In genomic region chr5:79611046-79611829, GRCh38 we compare ENCODE assay signal across 8 cellular contexts. TPM values are rescaled to one million over a fixed set of nuclear protein-coding genes. Genes with fewer than 3 reads are reported as not detected.
DNase-seq lines count a peak whose midpoint lies in the region; ATAC-seq and TF ChIP-seq lines count a peak whose summit lies in the region.

No MANE protein-coding gene starts in this region.

- no peak overlapping the region for H2BK15ac ChIP-seq in mesendoderm (replicated peaks; ENCODE audit: low read depth)

- no peak overlapping the region for H2BK120ac ChIP-seq in mesendoderm (ENCODE audit: low read depth, low read length)

- peaks cover 3% of the 10 kb centered on the region for H3K79me1 ChIP-seq in mesendoderm (ENCODE audit: low read length)

- no peak for DNase-seq in activated naive CD4-positive, alpha-beta T cell treated with anti-CD3 and anti-CD28 coated beads, Interleukin-2, amount 10 ng/mL, durations not matched to agents 7 days and 5 days
- DNase-seq in activated naive CD4-positive, alpha-beta T cell treated with anti-CD3 and anti-CD28 coated beads, Interleukin-2, amount 50 U/mL, for 16 hours, result no peak
- DNase-seq in MCF 10A (ENCODE audit: unreplicated experiment), result no peak
- DNase-seq in mesendoderm, result no peak
- peak in 1 of 2 donors; percentile 25 for DNase-seq in upper lobe of left lung
- DNase-seq in midbrain (lab: John Stamatoyannopoulos, UW), result no peak
- DNase-seq in germinal center (ENCODE audit: low spot score), result no peak

- ATAC-seq in upper lobe of left lung (ENCODE audit: low FRiP score in 2 of 2), result no peak
- ATAC-seq in HG03469 (IDR thresholded peaks at IDR 0.05; ENCODE audit: unreplicated experiment), result no peak

- peak overlapping the region; percentile 97 for H3K27ac Mint-ChIP-seq in activated naive CD4-positive, alpha-beta T cell treated with anti-CD3 and anti-CD28 coated beads, Interleukin-2, amount 10 ng/mL, durations not matched to agents 7 days and 5 days
- H3K27ac Mint-ChIP-seq in MCF 10A (ENCODE audit: low read depth, unreplicated experiment), result no peak overlapping the region

- CTCF ChIA-PET in activated naive CD4-positive, alpha-beta T cell treated with anti-CD3 and anti-CD28 coated beads, Interleukin-2, amount 10 ng/mL, durations not matched to agents 7 days and 5 days (lab: Charles Lee), result interaction anchor here (0.9 to 1.5 kb wide), 2 partner anchors 53 to 125 kb away, joined by 3 to 5 read pairs; no protein-coding TSS in a partner anchor
- CTCF ChIA-PET in MCF 10A (lab: Yijun Ruan, JAX), result interaction anchor here (1.7 kb wide), 1 partner anchor 84 kb away, joined by 6 read pairs; no protein-coding TSS in a partner anchor

- H3K27ac ChIP-seq in mesendoderm (ENCODE audit: low read depth, low read length) (peak overlapping the region; percentile 95), upper lobe of left lung (peak overlapping the region; percentile 92 to 95 (median 94))

- no CpG with 5 or more reads among the region's 14 CpGs for WGBS in mesendoderm (ENCODE audit: extremely low coverage, insufficient coverage, low lambda C conversion rate)
- 67 to 74% methylated on average over 14 of the region's 14 CpGs for WGBS in upper lobe of left lung, 2 donors

- H3K56ac ChIP-seq in mesendoderm (ENCODE audit: low read length), result peak overlapping the region; percentile 82

- peaks cover 11% of the 10 kb centered on the region for H3K27me3 Mint-ChIP-seq in activated naive CD4-positive, alpha-beta T cell treated with anti-CD3 and anti-CD28 coated beads, Interleukin-2, amount 10 ng/mL, durations not matched to agents 7 days and 5 days
- H3K27me3 Mint-ChIP-seq in MCF 10A (ENCODE audit: insufficient read depth, unreplicated experiment), result no peaks in the 10 kb centered on the region

- peak overlapping the region; percentile 60 for H3K18ac ChIP-seq in mesendoderm (ENCODE audit: low read length)

- H3K4me3 ChIP-seq in mesendoderm (ENCODE audit: low read length), result no peak overlapping the region
- H3K4me3 ChIP-seq in upper lobe of left lung, result peak overlapping the region; percentile 38 to 86 (median 76)

- no peak overlapping the region for H2AK5ac ChIP-seq in mesendoderm (ENCODE audit: low read length)

- H3K4me1 ChIP-seq in mesendoderm (ENCODE audit: control insufficient read depth, low read depth, low read length) (no peaks in the 10 kb centered on the region), upper lobe of left lung (peaks cover 10 to 29% (median 22%) of the 10 kb centered on the region in 4 donors)

- H3K4me1 Mint-ChIP-seq in activated naive CD4-positive, alpha-beta T cell treated with anti-CD3 and anti-CD28 coated beads, Interleukin-2, amount 10 ng/mL, durations not matched to agents 7 days and 5 days, result peaks cover 29% of the 10 kb centered on the region
- H3K4me1 Mint-ChIP-seq in MCF 10A (ENCODE audit: insufficient read depth, unreplicated experiment), result peaks cover 16% of the 10 kb centered on the region

- H2BK5ac ChIP-seq in mesendoderm (ENCODE audit: low read length), result no peak overlapping the region

- no peak overlapping the region for H4K5ac ChIP-seq in mesendoderm (ENCODE audit: low read length)

- TF ChIP-seq POLR2A in upper lobe of left lung (IDR thresholded peaks at IDR 0.05), result no peak

- no peak for TF ChIP-seq EP300 in upper lobe of left lung (IDR thresholded peaks at IDR 0.05)

- H3K9me3 ChIP-seq in upper lobe of left lung, result no peaks in the 10 kb centered on the region

- no TSS peak for BruUV-seq in MCF 10A (replicated peaks; lab: Mats Ljungman, UMichigan)

- H3K23ac ChIP-seq in mesendoderm (ENCODE audit: low read length), result no peak overlapping the region

- no peak overlapping the region for H4K8ac ChIP-seq in mesendoderm (ENCODE audit: low read depth, low read length)

- peak overlapping the region; percentile 92 for H3K4me3 Mint-ChIP-seq in activated naive CD4-positive, alpha-beta T cell treated with anti-CD3 and anti-CD28 coated beads, Interleukin-2, amount 10 ng/mL, durations not matched to agents 7 days and 5 days
- peak overlapping the region; percentile 94 for H3K4me3 Mint-ChIP-seq in MCF 10A (ENCODE audit: unreplicated experiment)

- H3K27me3 ChIP-seq in mesendoderm (ENCODE audit: insufficient read depth, low read length, poor library complexity) (no peaks in the 10 kb centered on the region), upper lobe of left lung (no peaks in the 10 kb centered on the region)

- H3K79me2 ChIP-seq in mesendoderm (ENCODE audit: control insufficient read depth, insufficient read depth, low read length), result peaks cover 26% of the 10 kb centered on the region

- no peaks in the 10 kb centered on the region for H3K36me3 ChIP-seq in mesendoderm (ENCODE audit: control insufficient read depth, insufficient read depth, low read length)
- H3K36me3 ChIP-seq in upper lobe of left lung, result peaks cover 0 to 10% (median 0%) of the 10 kb centered on the region in 4 donors

- H3K9ac ChIP-seq in mesendoderm (ENCODE audit: low read length), result no peak overlapping the region

- TF ChIP-seq CTCF in MCF 10A (IDR thresholded peaks at IDR 0.05; ENCODE audit: unreplicated experiment), result no peak
- no peak for TF ChIP-seq CTCF in upper lobe of left lung (IDR thresholded peaks at IDR 0.05)

- intact Hi-C loops in MCF 10A (cut with micrococcal nuclease), result no loop called here

- H3K36me3 Mint-ChIP-seq in activated naive CD4-positive, alpha-beta T cell treated with anti-CD3 and anti-CD28 coated beads, Interleukin-2, amount 10 ng/mL, durations not matched to agents 7 days and 5 days, result peaks cover 29% of the 10 kb centered on the region
- H3K36me3 Mint-ChIP-seq in MCF 10A (ENCODE audit: insufficient read depth, unreplicated experiment), result peaks cover 20% of the 10 kb centered on the region

- POLR2A ChIA-PET in MCF 10A (lab: Yijun Ruan, JAX), result interaction anchor here (0.6 to 4.4 kb wide), 11 partner anchors 8 to 645 kb away, joined by 3 to 82 read pairs (median 9); partner anchors contain the start of genes HOMER1 and SERINC5

- no peak overlapping the region for H3K4me2 ChIP-seq in mesendoderm (ENCODE audit: low read length)

- H3K9me3 Mint-ChIP-seq in activated naive CD4-positive, alpha-beta T cell treated with anti-CD3 and anti-CD28 coated beads, Interleukin-2, amount 10 ng/mL, durations not matched to agents 7 days and 5 days, result peaks cover 2% of the 10 kb centered on the region
- no peaks in the 10 kb centered on the region for H3K9me3 Mint-ChIP-seq in MCF 10A (ENCODE audit: unreplicated experiment)

- no peak overlapping the region for H3K4ac ChIP-seq in mesendoderm (ENCODE audit: low read depth, low read length)

RNA-seq across cellular contexts. Expression of gene TENT2, which starts 1.0 kb away (rescaled TPM):
- total RNA-seq in MCF 10A (2022), result 66.7 and 72.4 TPM in 2 replicates
- polyA plus RNA-seq in mesendoderm (2013, experiment 1 of 2), result 16.7 TPM
- 17.0 TPM for polyA plus RNA-seq in mesendoderm (2013, experiment 2 of 2)
- total RNA-seq in upper lobe of left lung, result 10 to 100 TPM; 55.6 to 77.2 (median 61.9) TPM
